In genomic region chr14:68181395-68182326, GRCh38 we compare ENCODE assay signal across 9 cellular contexts.
A peak's percentile ranks its signal among the peaks of the same experiment; 100 is the strongest.
DNase-seq lines count a peak whose midpoint lies in the region; ATAC-seq lines count a peak whose summit lies in the region.
"Had no signal": no experiment of that assay in that cellular context is flagged by ENCODE, and none has a peak within 500 bp of the region (broad histone marks: within the 10 kb centered on the region; RNA-seq: fewer than 3 reads in every experiment).

No MANE protein-coding gene starts in this region.

- H3K9me2 ChIP-seq in Karpas-422 (replicated peaks; ENCODE audit: insufficient read depth, low read length): no peaks in the 10 kb centered on the region

- H3K27ac ChIP-seq in mesodermal cell (ENCODE audit: low read depth, low read length, severe bottlenecking): peak overlapping the region; percentile 39
- H3K27ac ChIP-seq in Karpas-422 (ENCODE audit: low read length): no peak overlapping the region

- DNase-seq in Daoy (ENCODE audit: low read depth) (peak; percentile 76), astrocyte of the hippocampus (ENCODE audit: low read depth, low spot score) (peak; percentile 60), ecto neural progenitor cell (ENCODE audit: low spot score) (no peak), Karpas-422 (no peak)
- no peak for DNase-seq in effector CD8-positive, alpha-beta T cell (lab: John Stamatoyannopoulos, UW)
- DNase-seq: T-cell had no signal

- H3K4me2 ChIP-seq in Karpas-422 (ENCODE audit: low read depth, low read length, poor library complexity, severe bottlenecking): no peak overlapping the region

- H2AFZ ChIP-seq in Karpas-422 (ENCODE audit: low read length): no peak overlapping the region

- peaks cover 22% of the 10 kb centered on the region for H3K4me1 ChIP-seq in mesodermal cell (ENCODE audit: control insufficient read depth, insufficient read depth, low read length, poor library complexity, severe bottlenecking)
- peaks cover 11% of the 10 kb centered on the region for H3K4me1 ChIP-seq in Karpas-422 (ENCODE audit: low read length)

- H3K36me3 ChIP-seq in mesodermal cell (ENCODE audit: control insufficient read depth, insufficient read depth, low read length) (no peaks in the 10 kb centered on the region), Karpas-422 (ENCODE audit: insufficient read depth, low read length) (no peaks in the 10 kb centered on the region)

- peaks cover 51% of the 10 kb centered on the region for H4K20me1 ChIP-seq in Karpas-422 (ENCODE audit: insufficient read depth, low read depth, low read length)

- H3K9me3 ChIP-seq in mesodermal cell (ENCODE audit: control insufficient read depth, low read length): no peaks in the 10 kb centered on the region
- H3K9me3 ChIP-seq in Karpas-422 (ENCODE audit: low read length): no peaks in the 10 kb centered on the region

- H3K4me3 ChIP-seq in mesodermal cell (ENCODE audit: extremely low read depth, insufficient read depth, low read length, poor library complexity, severe bottlenecking): no peak overlapping the region
- no peak overlapping the region for H3K4me3 ChIP-seq in Karpas-422 (ENCODE audit: low read length)

- H3K79me2 ChIP-seq in Karpas-422 (ENCODE audit: low read length): no peaks in the 10 kb centered on the region

- H3K9ac ChIP-seq in Karpas-422 (ENCODE audit: low read length): no peak overlapping the region

- no peaks in the 10 kb centered on the region for H3K27me3 ChIP-seq in Karpas-422 (ENCODE audit: low read length)

- WGBS in mesodermal cell (ENCODE audit: insufficient coverage in 2 of 2), 2 experiments: 100% methylated on average over 1 of the region's 3 CpGs; no CpG with 5 or more reads in 1 of the 2 experiments

- peak; percentile 53 for ATAC-seq in HG03571 (IDR thresholded peaks at IDR 0.05; ENCODE audit: unreplicated experiment)
- no peak for ATAC-seq in HG02610 (IDR thresholded peaks at IDR 0.05; ENCODE audit: unreplicated experiment)

Comparison
In these comparisons a context has a peak if more than half of its experiments do, and no peak if none do; other contexts are left out.
1. DNase-seq: peak in Daoy (single experiment) and astrocyte of the hippocampus (single experiment); none in ecto neural progenitor cell (single experiment), Karpas-422 (single experiment) and effector CD8-positive, alpha-beta T cell (single experiment).